Comparison of ENCODE assay signal across 19 cellular contexts in genomic region chr2:240440251-240440650, GRCh38. TPM values are rescaled to one million over a fixed set of nuclear protein-coding genes. Genes with fewer than 3 reads are reported as not detected.
DNase-seq lines count a peak whose midpoint lies in the region; ATAC-seq, FAIRE-seq and TF ChIP-seq lines count a peak whose summit lies in the region.
"Had no signal": no experiment of that assay in that cellular context is flagged by ENCODE, and none has a peak within 500 bp of the region (broad histone marks: within the 10 kb centered on the region; RNA-seq: fewer than 3 reads in every experiment).

No MANE protein-coding gene starts in this region.

- TF ChIP-seq CTCF in left ventricle myocardium inferior (IDR thresholded peaks at IDR 0.05; ENCODE audit: borderline replicate concordance) (no peak), HepG2 (CRISPR knock-in tag; IDR thresholded peaks at IDR 0.05) (no peak), gastrocnemius medialis (IDR thresholded peaks at IDR 0.05 in 4 of 5, conservative IDR thresholded peaks at IDR 0.05 in 1 of 5) (no peak)

- H3K27me3 ChIP-seq in left ventricle myocardium inferior (ENCODE audit: low read depth) (peaks cover 35% of the 10 kb centered on the region), HepG2 (ENCODE audit: control insufficient read depth in 1 of 2, insufficient read depth in 2 of 2, low read length in 2 of 2) (peaks cover 13 to 21% of the 10 kb centered on the region in 2 experiments; a peak in 4 of 5 replicates), gastrocnemius medialis (no peaks in the 10 kb centered on the region)

- in situ Hi-C loops in HepG2 (cut with HindIII; ENCODE audit: extremely low pct_ligation_motif_present, low pct_unique_long_range_greater_than_20kb) = no loop called here
- in situ Hi-C loops in gastrocnemius medialis (cut with MboI; ENCODE audit: low sequenced_read_pairs in 4 of 4) = loop anchor here in 1 of 4 donors (25.0 kb wide), 1 partner anchor 203 kb away; no protein-coding TSS in a partner anchor

- peaks cover 77% of the 10 kb centered on the region for H3K4me1 ChIP-seq in left ventricle myocardium inferior
- H3K4me1 ChIP-seq in HepG2 (ENCODE audit: insufficient read depth, low read length) = peaks cover 18% of the 10 kb centered on the region
- peaks cover 56 to 75% of the 10 kb centered on the region in 2 donors for H3K4me1 ChIP-seq in gastrocnemius medialis

- H3K9me3 ChIP-seq in left ventricle myocardium inferior (replicated peaks) (no peaks in the 10 kb centered on the region), HepG2 (ENCODE audit: low read length) (no peaks in the 10 kb centered on the region), gastrocnemius medialis (no peaks in the 10 kb centered on the region)
- H3K9me3 ChIP-seq: BLaER1 had no signal

- no peak overlapping the region for H2AFZ ChIP-seq in HepG2 (ENCODE audit: low read length)
- H2AFZ ChIP-seq: GM23338 had no signal

- no peaks in the 10 kb centered on the region for H3K79me2 ChIP-seq in HepG2 (ENCODE audit: insufficient read depth, low read length)

- TF ChIP-seq EP300 in HepG2 (IDR thresholded peaks at IDR 0.05; ENCODE audit: low read depth in 2 of 2, low read length in 2 of 2) (no peak), HepG2 (CRISPR knock-in tag; IDR thresholded peaks at IDR 0.05; ENCODE audit: borderline replicate concordance) (no peak)

- DNase-seq in left ventricle myocardium inferior (peak; percentile 2), left ventricle myocardium superior (no peak), HepG2 (ENCODE audit: low spot score) (no peak), gastrocnemius medialis (peak in 1 of 2 donors; percentile 11), C1 segment of cervical spinal cord (lab: John Stamatoyannopoulos, UW) (no peak), GM19239 (ENCODE audit: insufficient read length, low spot score) (no peak), left colon (no peak)
- DNase-seq: 8988T, Calu3, DND-41, EL, HCEC 1CT, IMR-90 had no signal

- CTCF ChIA-PET in HepG2 (lab: Yijun Ruan, JAX; ENCODE audit: low intra/inter-chr PET ratio, low total read pairs) = no interaction called here

- no peak for TF ChIP-seq RAD21 in HepG2 (CRISPR knock-in tag; IDR thresholded peaks at IDR 0.05)

- intact Hi-C loops in left ventricle myocardium inferior (cut with micrococcal nuclease) (no loop called here), left ventricle myocardium superior (cut with micrococcal nuclease) (no loop called here), HepG2 (cut with micrococcal nuclease; ENCODE audit: unreplicated experiment) (no loop called here), gastrocnemius medialis (cut with DNase I; ENCODE audit: low total_unique reads) (no loop called here), left colon (cut with DNase I, micrococcal nuclease) (no loop called here)

- ATAC-seq in left ventricle myocardium superior (no peak), HepG2 (no peak), gastrocnemius medialis (no peak), left colon (no peak)
- ATAC-seq: CD8-positive, alpha-beta T cell; GM12878; GM23338 had no signal

- no peak for TF ChIP-seq POLR2A in HepG2 (IDR thresholded peaks at IDR 0.05; ENCODE audit: insufficient read depth in 1 of 2, low read depth in 2 of 2, low read length in 2 of 2)
- no peak for TF ChIP-seq POLR2A in gastrocnemius medialis (IDR thresholded peaks at IDR 0.05)

- H4K20me1 ChIP-seq in HepG2 (ENCODE audit: insufficient read depth, low read length) = peaks cover 3% of the 10 kb centered on the region; the same call in 1 of the 2 replicates

- no peak overlapping the region for H3K9ac ChIP-seq in HepG2 (ENCODE audit: insufficient read depth, low read depth, low read length)

- H3K27ac ChIP-seq in left ventricle myocardium inferior (replicated peaks) (no peak overlapping the region), HepG2 (ENCODE audit: extremely low read length, insufficient read depth, low read length) (no peak overlapping the region), gastrocnemius medialis (peak overlapping the region; percentile 84 to 97 (median 93))
- H3K27ac ChIP-seq: BLaER1, HL-60 had no signal

- H3K4me3 ChIP-seq in left ventricle myocardium inferior = no peak overlapping the region
- no peak overlapping the region for H3K4me3 ChIP-seq in HepG2 (replicated peaks in 1 of 3; ENCODE audit: insufficient read depth in 1 of 3, low read depth in 2 of 3, low read length in 3 of 3)
- H3K4me3 ChIP-seq in gastrocnemius medialis = no peak overlapping the region
- H3K4me3 ChIP-seq: BLaER1, GM12878, GM23338 had no signal

- FAIRE-seq in HepG2 (lab: Jason Lieb, UNC) = no peak
- no peak for FAIRE-seq in GM19239 (lab: Jason Lieb, UNC)
- FAIRE-seq: GM12878, H54 had no signal

- no TSS peak for BruUV-seq in HepG2 (replicated peaks; lab: Mats Ljungman, UMichigan)

- WGBS in HepG2 (ENCODE audit: low lambda C conversion rate) = 68% methylated on average over 9 of the region's 12 CpGs

- H3K36me3 ChIP-seq in left ventricle myocardium inferior (no peaks in the 10 kb centered on the region), HepG2 (replicated peaks in 1 of 2; ENCODE audit: control insufficient read depth in 1 of 2, insufficient read depth in 2 of 2, low read length in 2 of 2) (no peaks in the 10 kb centered on the region), gastrocnemius medialis (no peaks in the 10 kb centered on the region)
- H3K36me3 ChIP-seq: BLaER1 had no signal

- POLR2A ChIA-PET in HepG2 (lab: Yijun Ruan, JAX) = no interaction called here

- no peak overlapping the region for H3K4me2 ChIP-seq in HepG2 (ENCODE audit: low read depth, low read length)
- H3K4me2 ChIP-seq: BLaER1, GM23338 had no signal

TF ChIP-seq in HepG2, 621 proteins besides CTCF, POLR2A, EP300 and RAD21:
- no peak for TF ChIP-seq MAFK (conservative IDR thresholded peaks at IDR 0.05 in 1 of 2, IDR thresholded peaks at IDR 0.05 in 1 of 2; ENCODE audit: low read length in 2 of 2)
- 0 out of 2 replicates have a peak, but pooled peaks have one; percentile 56 for TF ChIP-seq ZNF770 (CRISPR knock-in tag; IDR thresholded peaks at IDR 0.05)
- no peak for TF ChIP-seq CBX1 (IDR thresholded peaks at IDR 0.05; ENCODE audit: low read depth)
- TF ChIP-seq, protein P1, sequence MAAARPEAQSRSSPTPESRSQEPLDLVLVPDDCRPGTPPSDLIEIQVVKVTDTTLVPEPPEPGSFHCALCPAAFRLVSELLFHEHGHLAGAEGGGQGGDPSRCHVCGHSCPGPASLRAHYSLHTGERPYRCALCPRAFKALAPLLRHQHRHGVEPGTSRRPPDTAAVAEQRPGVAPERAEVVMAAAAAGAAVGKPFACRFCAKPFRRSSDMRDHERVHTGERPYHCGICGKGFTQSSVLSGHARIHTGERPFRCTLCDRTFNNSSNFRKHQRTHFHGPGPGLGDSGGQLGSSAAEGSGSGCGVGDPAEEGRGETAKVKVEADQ (CRISPR knock-in tag; IDR thresholded peaks at IDR 0.05; ENCODE audit: borderline replicate concordance) = no peak
- TF ChIP-seq HMGA1 (CRISPR knock-in tag; conservative IDR thresholded peaks at IDR 0.05) = no peak
- no peak for TF ChIP-seq ZNF10 (CRISPR knock-in tag; IDR thresholded peaks at IDR 0.05; ENCODE audit: borderline replicate concordance, low read depth)
- no peak for TF ChIP-seq MTA1 (CRISPR knock-in tag; IDR thresholded peaks at IDR 0.05; ENCODE audit: borderline replicate concordance)

RNA-seq across cellular contexts. Expression of gene GPC1, which starts 4.8 kb away (rescaled TPM):
- total RNA-seq in left ventricle myocardium inferior = 187 TPM
- 177 TPM for total RNA-seq in left ventricle myocardium superior
- 2.1 and 5.5 TPM in 2 replicates for total RNA-seq in HepG2 (2016; rRNA removed; fragmentation: Illumina TruSeq; extraction: Trizol)
- total RNA-seq in HepG2 (2016; cell fraction: cytosol; rRNA removed; fragmentation: Illumina TruSeq; extraction: Trizol; ENCODE audit: low read depth) = 0.91 and 1.6 TPM in 2 replicates
- total RNA-seq in HepG2 (2016; cell fraction: insoluble cytoplasmic fraction; rRNA removed; fragmentation: Illumina TruSeq; extraction: Trizol) = 1.8 and 5.2 TPM in 2 replicates
- total RNA-seq in HepG2 (2016; cell fraction: membrane; rRNA removed; fragmentation: Illumina TruSeq; extraction: Trizol) = 1.9 and 2.0 TPM in 2 replicates
- 5.4 and 7.0 TPM in 2 replicates for total RNA-seq in HepG2 (2016; cell fraction: nucleus; rRNA removed; fragmentation: Illumina TruSeq; extraction: Trizol)
- polyA plus RNA-seq in HepG2 (2011; rRNA removed) = 4.0 and 4.8 TPM in 2 replicates
- 2.4 and 5.8 TPM in 2 replicates for polyA plus RNA-seq in HepG2 (2011; cell fraction: cytosol; rRNA removed)
- polyA plus RNA-seq in HepG2 (2011; cell fraction: nucleus; rRNA removed) = 6.0 and 8.9 TPM in 2 replicates
- 1.1 and 2.2 TPM in 2 replicates for polyA plus RNA-seq in HepG2 (2012)
- polyA plus RNA-seq in HepG2 (2016; cell fraction: cytosol; fragmentation: Illumina TruSeq; extraction: Trizol; ENCODE audit: low read depth) = 1.3 and 1.7 TPM in 2 replicates
- 3.2 and 3.7 TPM in 2 replicates for polyA plus RNA-seq in HepG2 (2016; cell fraction: insoluble cytoplasmic fraction; fragmentation: Illumina TruSeq; extraction: Trizol; ENCODE audit: low read depth)
- polyA plus RNA-seq in HepG2 (2016; cell fraction: membrane; fragmentation: Illumina TruSeq; extraction: Trizol; ENCODE audit: low read depth) = 2.1 and 3.5 TPM in 2 replicates
- polyA plus RNA-seq in HepG2 (2016; cell fraction: nucleus; fragmentation: Illumina TruSeq; extraction: Trizol; ENCODE audit: insufficient read depth, low read depth) = 12.8 and 13.1 TPM in 2 replicates
- 9.2 and 40.8 TPM in 2 replicates for polyA minus RNA-seq in HepG2 (2011; rRNA and poly(A)+ RNA removed; ENCODE audit: low replicate concordance)
- polyA minus RNA-seq in HepG2 (2011; cell fraction: cytosol; rRNA and poly(A)+ RNA removed) = 7.8 and 8.3 TPM in 2 replicates
- polyA minus RNA-seq in HepG2 (2011; cell fraction: nucleus; rRNA and poly(A)+ RNA removed) = 2.1 and 4.8 TPM in 2 replicates
- total RNA-seq in gastrocnemius medialis = 100 to 1,000 TPM; 112 to 188 (median 180) TPM
- 10 to 100 TPM; 10.4 to 20.0 TPM for total RNA-seq in left colon

Comparison
In these comparisons a context has a peak if more than half of its experiments do, and no peak if none do; other contexts are left out.
1. H3K27ac ChIP-seq: peak in gastrocnemius medialis (4 of 4); none in left ventricle myocardium inferior (single experiment) and HepG2 (single experiment).